Comparison of ENCODE assay signal across 1 cellular context in genomic region chr17:7186241-7186640, GRCh38.
TF ChIP-seq lines count a peak whose summit lies in the region.

No MANE protein-coding gene starts in this region.

TF ChIP-seq in HepG2, 621 proteins besides CTCF, POLR2A, EP300 and RAD21 (continued from another document):
- no peak for TF ChIP-seq DMTF1 (CRISPR knock-in tag; IDR thresholded peaks at IDR 0.05)
- TF ChIP-seq ZNF251 (CRISPR knock-in tag; IDR thresholded peaks at IDR 0.05) = no peak
- TF ChIP-seq FOXP4 (CRISPR knock-in tag; IDR thresholded peaks at IDR 0.05) = peak; percentile 35; the same call in 1 of the 2 replicates
- TF ChIP-seq ARID2 (CRISPR knock-in tag; IDR thresholded peaks at IDR 0.05; ENCODE audit: borderline replicate concordance) = no peak
- TF ChIP-seq KDM2A (CRISPR knock-in tag; IDR thresholded peaks at IDR 0.05; ENCODE audit: borderline replicate concordance, low read depth) = peak; percentile 34; the same call in 1 of the 2 replicates
- TF ChIP-seq HMGXB4 (CRISPR knock-in tag; IDR thresholded peaks at IDR 0.05; ENCODE audit: borderline replicate concordance in 1 of 2, low read depth in 1 of 2) = peak; percentile 33 to 37; a peak in 2 of 4 replicates
- TF ChIP-seq ADNP (CRISPR knock-in tag; IDR thresholded peaks at IDR 0.05) = peak; percentile 92
- no peak for TF ChIP-seq ZNF646 (CRISPR knock-in tag; IDR thresholded peaks at IDR 0.05)
- no peak for TF ChIP-seq ZHX1 (CRISPR knock-in tag; IDR thresholded peaks at IDR 0.05; ENCODE audit: low read depth)
- no peak for TF ChIP-seq BRD4 (CRISPR knock-in tag; IDR thresholded peaks at IDR 0.05)
- 0 out of 2 replicates have a peak, but pooled peaks have one; percentile 20 for TF ChIP-seq GATAD2A (CRISPR knock-in tag; IDR thresholded peaks at IDR 0.05)
- TF ChIP-seq MED1 (CRISPR knock-in tag; IDR thresholded peaks at IDR 0.05) = no peak
- TF ChIP-seq NR2C2 (CRISPR knock-in tag; IDR thresholded peaks at IDR 0.05; ENCODE audit: borderline replicate concordance) = 0 out of 2 replicates have a peak, but pooled peaks have one; percentile 24
- peak; percentile 21; the same call in 1 of the 2 replicates for TF ChIP-seq HNF4A (CRISPR knock-in tag; IDR thresholded peaks at IDR 0.05)
- no peak for TF ChIP-seq KLF9 (CRISPR knock-in tag; IDR thresholded peaks at IDR 0.05; ENCODE audit: low read depth)
- TF ChIP-seq SAP130 (CRISPR knock-in tag; IDR thresholded peaks at IDR 0.05; ENCODE audit: low read depth) = 0 out of 2 replicates have a peak, but pooled peaks have one; percentile 18
- no peak for TF ChIP-seq RFX5 (IDR thresholded peaks at IDR 0.05; ENCODE audit: low read depth, low read length)
- no peak for TF ChIP-seq ZNF407 (CRISPR knock-in tag; IDR thresholded peaks at IDR 0.05; ENCODE audit: not compliant biosample characterization)
- TF ChIP-seq THAP11 (CRISPR knock-in tag; IDR thresholded peaks at IDR 0.05) = peak; percentile 57; the same call in 1 of the 2 replicates
- no peak for TF ChIP-seq TRAFD1 (CRISPR knock-in tag; IDR thresholded peaks at IDR 0.05; ENCODE audit: borderline replicate concordance)
- peak; percentile 89 for TF ChIP-seq KDM1A (CRISPR knock-in tag; IDR thresholded peaks at IDR 0.05)
- TF ChIP-seq YEATS4 (CRISPR knock-in tag; IDR thresholded peaks at IDR 0.05; ENCODE audit: borderline replicate concordance) = no peak
- 0 out of 2 replicates have a peak, but pooled peaks have one; percentile 18 for TF ChIP-seq ZNF644 (CRISPR knock-in tag; IDR thresholded peaks at IDR 0.05; ENCODE audit: low read depth)
- peak; percentile 51; the same call in 1 of the 2 replicates for TF ChIP-seq HDAC2 (CRISPR knock-in tag; IDR thresholded peaks at IDR 0.05)
